Comparison of ENCODE assay signal across 2 cellular contexts in genomic region chr14:33934938-33935337, GRCh38.
TF ChIP-seq lines count a peak whose summit lies in the region.

No MANE protein-coding gene starts in this region.

TF ChIP-seq in GM12878, 131 proteins besides CTCF, POLR2A, EP300 and RAD21:
- TF ChIP-seq GATAD2B (conservative IDR thresholded peaks at IDR 0.05; ENCODE audit: low read depth): no peak
- TF ChIP-seq MTA2 (IDR thresholded peaks at IDR 0.05; ENCODE audit: low read depth): no peak
- no peak for TF ChIP-seq ZBTB40 (IDR thresholded peaks at IDR 0.05; ENCODE audit: borderline replicate concordance)
- TF ChIP-seq ZNF217 (IDR thresholded peaks at IDR 0.05): peak; percentile 67; the same call in 1 of the 2 replicates

TF ChIP-seq in H1, 55 proteins besides CTCF, POLR2A, EP300 and RAD21:
- TF ChIP-seq CREB1 (IDR thresholded peaks at IDR 0.05): no peak
- TF ChIP-seq KDM1A (IDR thresholded peaks at IDR 0.05; ENCODE audit: borderline replicate concordance, low read length): peak; percentile 88
